ENCODE assay signal across 34 cellular contexts in genomic region chr7:99685129-99685758, GRCh38. TPM values are rescaled to one million over a fixed set of nuclear protein-coding genes. Genes with fewer than 3 reads are reported as not detected.
"Had no signal": no experiment of that assay in that cellular context is flagged by ENCODE, and none has a peak within 500 bp of the region (broad histone marks: within the 10 kb centered on the region; RNA-seq: fewer than 3 reads in every experiment).

No MANE protein-coding gene starts in this region.

- ATAC-seq: natural killer cell; psoas muscle; right cardiac atrium; sciatic nerve; stimulated activated memory B cell treated with anti-CD40 and anti-IgM and Interleukin-4, amounts not matched to agents 10 μg/mL and 1 μg/mL and 100 μg/mL, for 72 hours; stimulated activated naive CD8-positive, alpha-beta T cell treated with anti-CD3 and anti-CD28 coated beads, Interleukin-15, amount 100 ng/mL, for 72 hours; stimulated activated naive CD8-positive, alpha-beta T cell treated with anti-CD3 and anti-CD28 coated beads, Interleukin-15, Interleukin-2, amounts not matched to agents 100 U/mL and 50 U/mL, for 24 hours; upper lobe of right lung had no signal

- DNase-seq: natural killer cell; occipital lobe; ovary; posterior cingulate gyrus; psoas muscle; right cardiac atrium; spleen; stimulated activated CD4-positive, alpha-beta T cell treated with anti-CD3 and anti-CD28 coated beads, Interleukin-12 subunit alpha, Interleukin-12 subunit beta, amount 100 ng/mL, for 4 hours; stimulated activated CD4-positive, alpha-beta T cell treated with anti-CD3 and anti-CD28 coated beads, Interleukin-1b, Interleukin-23, amount 100 ng/mL, for 48 hours; stimulated activated CD4-positive, alpha-beta T cell treated with anti-CD3 and anti-CD28 coated beads, Interleukin-4, amount 100 ng/mL, for 1 hour; stimulated activated CD4-positive, alpha-beta T cell treated with anti-CD3 and anti-CD28 coated beads, Interleukin-4, amount 100 ng/mL, for 4 hours; stimulated activated CD8-positive, alpha-beta memory T cell treated with anti-CD3 and anti-CD28 coated beads, Interleukin-4, amount 100 ng/mL, for 48 hours; stimulated activated naive CD4-positive, alpha-beta T cell; stimulated activated naive CD8-positive, alpha-beta T cell treated with anti-CD3 and anti-CD28 coated beads, Interleukin-15, amount 100 ng/mL, for 72 hours; stimulated activated naive CD8-positive, alpha-beta T cell treated with anti-CD3 and anti-CD28 coated beads, Interleukin-15, Interleukin-2, amounts not matched to agents 100 U/mL and 50 U/mL, for 24 hours; substantia nigra; testis; tibial artery; transverse colon; upper lobe of right lung; uterus had no signal

- H3K4me3 Mint-ChIP-seq: natural killer cell; nephron; neural progenitor cell; stimulated activated memory B cell treated with anti-CD40 and anti-IgM and Interleukin-4, amounts not matched to agents 10 μg/mL and 1 μg/mL and 100 μg/mL, for 72 hours; stimulated activated naive CD8-positive, alpha-beta T cell treated with anti-CD3 and anti-CD28 coated beads, Interleukin-15, amount 100 ng/mL, for 72 hours; type B pancreatic cell had no signal

- H3K79me2 ChIP-seq: parathyroid adenoma had no signal

- H3K4me2 ChIP-seq: neural progenitor cell, smooth muscle cell had no signal

- H3K27me3 Mint-ChIP-seq: progenitor cell of endocrine pancreas; stimulated activated memory B cell treated with anti-CD40 and anti-IgM and Interleukin-4, amounts not matched to agents 10 μg/mL and 1 μg/mL and 100 μg/mL, for 72 hours; stimulated activated naive CD8-positive, alpha-beta T cell treated with anti-CD3 and anti-CD28 coated beads, Interleukin-15, amount 100 ng/mL, for 72 hours; type B pancreatic cell had no signal

- H3K36me3 ChIP-seq: neural progenitor cell, ovary, spleen, suprapubic skin, transverse colon, upper lobe of right lung, uterus had no signal

- H3K4me3 ChIP-seq: neural progenitor cell, ovary, psoas muscle, skin epidermis, smooth muscle cell, spleen, suprapubic skin, testis, tibial artery, transverse colon, upper lobe of right lung, uterus had no signal

- H3K4me1 Mint-ChIP-seq: natural killer cell; neural progenitor cell; stimulated activated memory B cell treated with anti-CD40 and anti-IgM and Interleukin-4, amounts not matched to agents 10 μg/mL and 1 μg/mL and 100 μg/mL, for 72 hours had no signal

- H3K9ac ChIP-seq: neural progenitor cell, parathyroid adenoma had no signal

- H2AFZ ChIP-seq: neural progenitor cell, parathyroid adenoma had no signal

- H3K4me1 ChIP-seq: neural progenitor cell, parathyroid adenoma, psoas muscle, spleen, suprapubic skin, testis, tibial artery, upper lobe of right lung, uterus had no signal

- H3K27me3 ChIP-seq: neural progenitor cell, ovary, spleen, suprapubic skin, testis, tibial artery, transverse colon, upper lobe of right lung, uterus had no signal

- H3K9me3 ChIP-seq: ovary, psoas muscle, suprapubic skin, testis, transverse colon, upper lobe of right lung had no signal

- H3K27ac Mint-ChIP-seq: natural killer cell; nephron; neural progenitor cell; progenitor cell of endocrine pancreas; stimulated activated memory B cell treated with anti-CD40 and anti-IgM and Interleukin-4, amounts not matched to agents 10 μg/mL and 1 μg/mL and 100 μg/mL, for 72 hours; stimulated activated naive CD8-positive, alpha-beta T cell treated with anti-CD3 and anti-CD28 coated beads, Interleukin-15, amount 100 ng/mL, for 72 hours; type B pancreatic cell had no signal

- H3K36me3 Mint-ChIP-seq: neural progenitor cell had no signal

- H3K27ac ChIP-seq: neural progenitor cell, ovary, parathyroid adenoma, psoas muscle, skin epidermis, spleen, suprapubic skin, testis, tibial artery, transverse colon, upper lobe of right lung, uterus had no signal

RNA-seq across cellular contexts. Expression of gene CYP3A5, which starts 5.4 kb away (rescaled TPM):
- total RNA-seq: smooth muscle cell, spleen had no signal
- polyA plus RNA-seq: neural cell had no signal

RNA-seq across cellular contexts. Expression of gene CYP3A7, which starts 49.8 kb away (rescaled TPM):
- total RNA-seq: natural killer cell, occipital lobe, osteoblast, progenitor cell of endocrine pancreas, psoas muscle, renal cortical epithelial cell, right cardiac atrium, sciatic nerve, spleen, testis had no signal
- polyA plus RNA-seq: neural cell, psoas muscle, right cardiac atrium, spleen had no signal
